Comparison of ENCODE assay signal across 13 cellular contexts in genomic region chr3:61685755-61686154, GRCh38.
A peak's percentile ranks its signal among the peaks of the same experiment; 100 is the strongest.
DNase-seq lines count a peak whose midpoint lies in the region; ATAC-seq, FAIRE-seq and TF ChIP-seq lines count a peak whose summit lies in the region.
"Had no signal": no experiment of that assay in that cellular context is flagged by ENCODE, and none has a peak within 500 bp of the region (broad histone marks: within the 10 kb centered on the region; RNA-seq: fewer than 3 reads in every experiment).

No MANE protein-coding gene starts in this region.

- H3K4me1 ChIP-seq in small intestine (ENCODE audit: control insufficient read depth in 2 of 2, insufficient read depth in 1 of 2, low read depth in 1 of 2, low read length in 1 of 2) (no peaks in the 10 kb centered on the region), gastroesophageal sphincter (peaks cover 0 to 11% (median 3%) of the 10 kb centered on the region in 3 donors), neural progenitor cell (peaks cover 79% of the 10 kb centered on the region)

- 56 to 82% (median 59%) methylated on average over 9 of the region's 9 CpGs for WGBS in small intestine, 3 donors
- WGBS in gastroesophageal sphincter (ENCODE audit: low coverage in 1 of 2), 2 donors: 74 to 97% methylated on average over 3 to 9 of the region's 9 CpGs

- H3K36me3 Mint-ChIP-seq in neural progenitor cell: no peaks in the 10 kb centered on the region

- peaks cover 94% of the 10 kb centered on the region for H3K4me1 Mint-ChIP-seq in neural progenitor cell

- H3K9ac ChIP-seq in neural progenitor cell: no peak overlapping the region

- H3K36me3 ChIP-seq in small intestine (ENCODE audit: control insufficient read depth in 2 of 2, insufficient read depth in 2 of 2, low read length in 2 of 2): no peaks in the 10 kb centered on the region
- H3K36me3 ChIP-seq in gastroesophageal sphincter: no peaks in the 10 kb centered on the region
- no peaks in the 10 kb centered on the region for H3K36me3 ChIP-seq in neural progenitor cell
- H3K36me3 ChIP-seq: MG63 had no signal

- TF ChIP-seq CTCF in gastroesophageal sphincter (IDR thresholded peaks at IDR 0.05) (no peak), neural progenitor cell (IDR thresholded peaks at IDR 0.05) (no peak)

- H3K27me3 ChIP-seq in small intestine (ENCODE audit: control insufficient read depth in 2 of 2, insufficient read depth in 2 of 2, low read length in 2 of 2) (no peaks in the 10 kb centered on the region), gastroesophageal sphincter (no peaks in the 10 kb centered on the region), neural progenitor cell (peaks cover 35% of the 10 kb centered on the region)
- H3K27me3 ChIP-seq: MG63 had no signal

- H3K27me3 Mint-ChIP-seq in neural progenitor cell (ENCODE audit: insufficient read depth, low read depth): peaks cover 11% of the 10 kb centered on the region

- no peak overlapping the region for H3K27ac Mint-ChIP-seq in neural progenitor cell
- H3K27ac Mint-ChIP-seq: activated T-helper 2 cell treated with anti-CD3 and anti-CD28 coated beads, Interferon-gamma antibody, Interleukin-2, Interleukin-4, amounts not matched to agents 10 μg/mL and 5 μg/mL and 100 μg/mL, durations not matched to agents 14 hours and 24 hours and 36 hours had no signal

- H3K4me2 ChIP-seq in neural progenitor cell: no peak overlapping the region

- TF ChIP-seq POLR2A in gastroesophageal sphincter (IDR thresholded peaks at IDR 0.05) (no peak), GM12892 (IDR thresholded peaks at IDR 0.05; ENCODE audit: low read depth, low read length) (no peak)

- no peak overlapping the region for H3K4me3 Mint-ChIP-seq in neural progenitor cell

- no peak for ATAC-seq in gastroesophageal sphincter

- H3K27ac ChIP-seq in epithelial cell of prostate: peak overlapping the region; percentile 45
- no peak overlapping the region for H3K27ac ChIP-seq in small intestine (ENCODE audit: low read depth in 1 of 2, low read length in 1 of 2)
- H3K27ac ChIP-seq in gastroesophageal sphincter: no peak overlapping the region
- H3K27ac ChIP-seq in neural progenitor cell: no peak overlapping the region

- no peak for TF ChIP-seq EP300 in gastroesophageal sphincter (IDR thresholded peaks at IDR 0.05)

- H3K79me2 ChIP-seq in neural progenitor cell (ENCODE audit: low read depth): peaks cover 88% of the 10 kb centered on the region

- peaks cover 2% of the 10 kb centered on the region for H3K9me3 Mint-ChIP-seq in neural progenitor cell
- H3K9me3 Mint-ChIP-seq: activated T-helper 2 cell treated with anti-CD3 and anti-CD28 coated beads, Interferon-gamma antibody, Interleukin-2, Interleukin-4, amounts not matched to agents 10 μg/mL and 5 μg/mL and 100 μg/mL, durations not matched to agents 14 hours and 24 hours and 36 hours had no signal

- peak; percentile 85 for DNase-seq in NCI-H2107 treated with DMSO at 0.1 percent for 48 hours (lab: John Stamatoyannopoulos, UW; ENCODE audit: unreplicated experiment)
- DNase-seq in NCI-H2107 (lab: John Stamatoyannopoulos, UW): no peak
- DNase-seq in NCI-H2171 (lab: John Stamatoyannopoulos, UW): peak; percentile 59
- DNase-seq in epithelial cell of prostate (ENCODE audit: low read depth, low spot score): no peak
- DNase-seq in small intestine: peak; percentile 22
- DNase-seq in GM12892 (ENCODE audit: insufficient read length): no peak
- no peak for DNase-seq in neural progenitor cell (ENCODE audit: low spot score)
- DNase-seq: head of caudate nucleus, MG63, T-helper 2 cell, trophoblast cell had no signal

- FAIRE-seq in small intestine (lab: Jason Lieb, UNC) (no peak), GM12892 (lab: Jason Lieb, UNC) (no peak)

- no peak overlapping the region for H3K4me3 ChIP-seq in small intestine (ENCODE audit: low read depth in 1 of 2, low read length in 2 of 2)
- no peak overlapping the region for H3K4me3 ChIP-seq in gastroesophageal sphincter
- H3K4me3 ChIP-seq in neural progenitor cell: no peak overlapping the region
- H3K4me3 ChIP-seq: MG63 had no signal

- no peaks in the 10 kb centered on the region for H3K9me3 ChIP-seq in small intestine (ENCODE audit: control insufficient read depth, low read depth)
- H3K9me3 ChIP-seq in gastroesophageal sphincter: no peaks in the 10 kb centered on the region
- H3K9me3 ChIP-seq in neural progenitor cell (ENCODE audit: low read depth): no peaks in the 10 kb centered on the region
- H3K9me3 ChIP-seq: MG63 had no signal

- peaks cover 99% of the 10 kb centered on the region for H4K20me1 ChIP-seq in neural progenitor cell (ENCODE audit: low read depth)

- peaks cover 45% of the 10 kb centered on the region for H3F3A ChIP-seq in neural progenitor cell (ENCODE audit: low read depth)

- no peak overlapping the region for H2AFZ ChIP-seq in neural progenitor cell (replicated peaks)

Comparison
In these comparisons a context has a peak if more than half of its experiments do, and no peak if none do; other contexts are left out.
1. DNase-seq: peak in NCI-H2107 treated with DMSO at 0.1 percent for 48 hours (single experiment), NCI-H2171 (single experiment) and small intestine (single experiment); none in NCI-H2107 (single experiment), epithelial cell of prostate (single experiment), GM12892 (single experiment) and neural progenitor cell (single experiment).